In the genomic region with DNA sequence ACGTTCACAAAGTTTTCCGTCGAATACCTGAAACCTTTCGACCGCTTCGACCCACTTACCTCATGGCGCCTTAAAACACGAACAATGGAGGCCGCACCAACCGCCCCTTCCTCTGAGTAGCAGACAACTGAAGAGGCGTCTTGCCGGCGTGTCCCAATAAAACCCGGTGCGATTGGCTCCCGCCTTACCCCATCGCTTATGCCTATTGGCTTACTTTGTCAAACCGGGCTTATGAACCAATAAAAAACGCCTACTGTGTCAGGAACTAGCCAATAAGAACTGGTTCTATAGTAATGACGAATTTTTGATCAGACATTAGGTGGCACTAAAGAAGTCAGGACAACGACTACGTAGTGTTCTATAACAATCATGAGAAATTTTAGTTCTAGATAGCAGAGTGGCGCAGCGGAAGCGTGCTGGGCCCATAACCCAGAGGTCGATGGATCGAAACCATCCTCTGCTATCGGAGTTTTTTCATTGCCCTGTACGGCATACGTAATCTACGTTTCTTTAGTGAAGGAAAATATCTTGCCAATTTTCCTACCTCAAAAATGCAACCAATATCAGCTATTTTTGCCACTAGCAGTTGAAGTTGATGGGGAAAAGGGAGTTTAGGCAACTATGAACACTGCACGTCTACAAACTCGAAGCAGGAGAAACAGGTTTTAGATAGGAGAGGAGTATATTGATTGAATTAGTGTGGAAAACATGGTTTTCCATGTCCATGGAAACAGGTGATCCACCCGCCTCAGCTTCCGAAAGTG, we compare ENCODE assay signal across 1 cellular context.
TF ChIP-seq lines count a peak whose summit lies in the region.

ILF2 (minus strand) TSS at position 135 of the 764 bp plus-strand sequence; CDS start at position 64, 71 bp downstream.

TF ChIP-seq in K562, 482 proteins besides CTCF, POLR2A, EP300 and RAD21 (continued from another document and continues in another):
- TF ChIP-seq RB1 (IDR thresholded peaks at IDR 0.05; ENCODE audit: low read depth) = peak; percentile 30; the same call in 1 of the 2 replicates
- TF ChIP-seq TARDBP (IDR thresholded peaks at IDR 0.05) = peak; percentile 53; the same call in 1 of the 2 replicates
- no peak for TF ChIP-seq TCF7L2 (IDR thresholded peaks at IDR 0.05; ENCODE audit: low read depth, low read length)
- no peak for TF ChIP-seq ZNF655 (CRISPR knock-in tag; IDR thresholded peaks at IDR 0.05)
- TF ChIP-seq ZFPM2 (CRISPR knock-in tag; IDR thresholded peaks at IDR 0.05) = no peak
- TF ChIP-seq ZNF253 (CRISPR knock-in tag; conservative IDR thresholded peaks at IDR 0.05) = no peak
- no peak for TF ChIP-seq ZNF778 (CRISPR knock-in tag; IDR thresholded peaks at IDR 0.05)
- TF ChIP-seq TAF1 (IDR thresholded peaks at IDR 0.05; ENCODE audit: control insufficient read depth, extremely low read depth, insufficient read depth, low read length, severe bottlenecking) = peak; percentile 94
- TF ChIP-seq HDAC8 (tag; IDR thresholded peaks at IDR 0.05) = no peak; the same call in 1 of the 2 replicates
- no peak for TF ChIP-seq ZNF780A (CRISPR knock-in tag; IDR thresholded peaks at IDR 0.05)
- no peak for TF ChIP-seq SMARCC2 (IDR thresholded peaks at IDR 0.05; ENCODE audit: low read depth)
- TF ChIP-seq, protein P1, sequence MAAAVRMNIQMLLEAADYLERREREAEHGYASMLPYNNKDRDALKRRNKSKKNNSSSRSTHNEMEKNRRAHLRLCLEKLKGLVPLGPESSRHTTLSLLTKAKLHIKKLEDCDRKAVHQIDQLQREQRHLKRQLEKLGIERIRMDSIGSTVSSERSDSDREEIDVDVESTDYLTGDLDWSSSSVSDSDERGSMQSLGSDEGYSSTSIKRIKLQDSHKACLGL (CRISPR knock-in tag; IDR thresholded peaks at IDR 0.05; ENCODE audit: borderline replicate concordance, poor library complexity, severe bottlenecking) = no peak
- TF ChIP-seq ZNF764 (CRISPR knock-in tag; IDR thresholded peaks at IDR 0.05; ENCODE audit: low read depth) = peak; percentile 87
- TF ChIP-seq CHD4 (IDR thresholded peaks at IDR 0.05; ENCODE audit: insufficient read depth, insufficient replicate concordance, low read depth, low read length, poor library complexity, severe bottlenecking) = peak; percentile 9
- TF ChIP-seq MAFG (tag; conservative IDR thresholded peaks at IDR 0.05) = no peak
- no peak for TF ChIP-seq SMAD3 (CRISPR knock-in tag; conservative IDR thresholded peaks at IDR 0.05)
- no peak for TF ChIP-seq NFXL1 (CRISPR knock-in tag; IDR thresholded peaks at IDR 0.05)
- TF ChIP-seq NCOA1 (IDR thresholded peaks at IDR 0.05; ENCODE audit: low read depth) = no peak
- TF ChIP-seq, protein P2, sequence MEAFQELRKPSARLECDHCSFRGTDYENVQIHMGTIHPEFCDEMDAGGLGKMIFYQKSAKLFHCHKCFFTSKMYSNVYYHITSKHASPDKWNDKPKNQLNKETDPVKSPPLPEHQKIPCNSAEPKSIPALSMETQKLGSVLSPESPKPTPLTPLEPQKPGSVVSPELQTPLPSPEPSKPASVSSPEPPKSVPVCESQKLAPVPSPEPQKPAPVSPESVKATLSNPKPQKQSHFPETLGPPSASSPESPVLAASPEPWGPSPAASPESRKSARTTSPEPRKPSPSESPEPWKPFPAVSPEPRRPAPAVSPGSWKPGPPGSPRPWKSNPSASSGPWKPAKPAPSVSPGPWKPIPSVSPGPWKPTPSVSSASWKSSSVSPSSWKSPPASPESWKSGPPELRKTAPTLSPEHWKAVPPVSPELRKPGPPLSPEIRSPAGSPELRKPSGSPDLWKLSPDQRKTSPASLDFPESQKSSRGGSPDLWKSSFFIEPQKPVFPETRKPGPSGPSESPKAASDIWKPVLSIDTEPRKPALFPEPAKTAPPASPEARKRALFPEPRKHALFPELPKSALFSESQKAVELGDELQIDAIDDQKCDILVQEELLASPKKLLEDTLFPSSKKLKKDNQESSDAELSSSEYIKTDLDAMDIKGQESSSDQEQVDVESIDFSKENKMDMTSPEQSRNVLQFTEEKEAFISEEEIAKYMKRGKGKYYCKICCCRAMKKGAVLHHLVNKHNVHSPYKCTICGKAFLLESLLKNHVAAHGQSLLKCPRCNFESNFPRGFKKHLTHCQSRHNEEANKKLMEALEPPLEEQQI (IDR thresholded peaks at IDR 0.05) = peak; percentile 83
- no peak for TF ChIP-seq MED1 (CRISPR knock-in tag; IDR thresholded peaks at IDR 0.05; ENCODE audit: borderline replicate concordance)
- TF ChIP-seq DEAF1 (CRISPR knock-in tag; IDR thresholded peaks at IDR 0.05) = no peak
- TF ChIP-seq POU5F1 (IDR thresholded peaks at IDR 0.05; ENCODE audit: borderline replicate concordance, low read depth, low read length, partially characterized antibody) = no peak
- peak; percentile 88; the same call in 1 of the 2 replicates for TF ChIP-seq KAT7 (CRISPR knock-in tag; IDR thresholded peaks at IDR 0.05; ENCODE audit: borderline replicate concordance)
- TF ChIP-seq RNF2 (IDR thresholded peaks at IDR 0.05) = no peak; the same call in 1 of the 2 replicates
- TF ChIP-seq HMG20A (CRISPR knock-in tag; conservative IDR thresholded peaks at IDR 0.05) = no peak
- no peak for TF ChIP-seq HBP1 (CRISPR knock-in tag; IDR thresholded peaks at IDR 0.05)
- no peak for TF ChIP-seq ZNF23 (CRISPR knock-in tag; IDR thresholded peaks at IDR 0.05)
- TF ChIP-seq ZNF436 (CRISPR knock-in tag; IDR thresholded peaks at IDR 0.05) = no peak
- no peak for TF ChIP-seq SRSF7 (optimal IDR thresholded peaks at IDR 0.05; ENCODE audit: low read depth, low read length)
- no peak for TF ChIP-seq HEY1 (CRISPR knock-in tag; IDR thresholded peaks at IDR 0.05; ENCODE audit: borderline replicate concordance)
- TF ChIP-seq ILF3 (IDR thresholded peaks at IDR 0.05; ENCODE audit: borderline replicate concordance) = peak; percentile 86; the same call in 1 of the 2 replicates
- TF ChIP-seq TAF9B (IDR thresholded peaks at IDR 0.05; ENCODE audit: partially characterized antibody) = peak; percentile 89
- peak; percentile 91 for TF ChIP-seq MYBL2 (IDR thresholded peaks at IDR 0.05; ENCODE audit: low read depth)
- no peak for TF ChIP-seq MYBL2 (CRISPR knock-in tag; IDR thresholded peaks at IDR 0.05; ENCODE audit: borderline replicate concordance)
- TF ChIP-seq RFX7 (CRISPR knock-in tag; IDR thresholded peaks at IDR 0.05) = no peak
- TF ChIP-seq SMAD2 (IDR thresholded peaks at IDR 0.05; ENCODE audit: low read depth, low read length) = no peak
- TF ChIP-seq, protein P3, sequence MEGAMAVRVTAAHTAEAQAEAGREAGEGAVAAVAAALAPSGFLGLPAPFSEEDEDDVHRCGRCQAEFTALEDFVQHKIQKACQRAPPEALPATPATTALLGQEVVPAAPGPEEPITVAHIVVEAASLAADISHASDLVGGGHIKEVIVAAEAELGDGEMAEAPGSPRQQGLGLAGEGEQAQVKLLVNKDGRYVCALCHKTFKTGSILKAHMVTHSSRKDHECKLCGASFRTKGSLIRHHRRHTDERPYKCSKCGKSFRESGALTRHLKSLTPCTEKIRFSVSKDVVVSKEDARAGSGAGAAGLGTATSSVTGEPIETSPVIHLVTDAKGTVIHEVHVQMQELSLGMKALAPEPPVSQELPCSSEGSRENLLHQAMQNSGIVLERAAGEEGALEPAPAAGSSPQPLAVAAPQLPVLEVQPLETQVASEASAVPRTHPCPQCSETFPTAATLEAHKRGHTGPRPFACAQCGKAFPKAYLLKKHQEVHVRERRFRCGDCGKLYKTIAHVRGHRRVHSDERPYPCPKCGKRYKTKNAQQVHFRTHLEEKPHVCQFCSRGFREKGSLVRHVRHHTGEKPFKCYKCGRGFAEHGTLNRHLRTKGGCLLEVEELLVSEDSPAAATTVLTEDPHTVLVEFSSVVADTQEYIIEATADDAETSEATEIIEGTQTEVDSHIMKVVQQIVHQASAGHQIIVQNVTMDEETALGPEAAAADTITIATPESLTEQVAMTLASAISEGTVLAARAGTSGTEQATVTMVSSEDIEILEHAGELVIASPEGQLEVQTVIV (CRISPR knock-in tag; IDR thresholded peaks at IDR 0.05; ENCODE audit: borderline replicate concordance) = no peak
- no peak for TF ChIP-seq CBX1 (IDR thresholded peaks at IDR 0.05; ENCODE audit: low read depth)
- no peak for TF ChIP-seq HIVEP1 (CRISPR knock-in tag; IDR thresholded peaks at IDR 0.05)
- no peak for TF ChIP-seq NELFE (IDR thresholded peaks at IDR 0.05; ENCODE audit: insufficient read depth, insufficient read length)
- TF ChIP-seq NUFIP1 (IDR thresholded peaks at IDR 0.05; ENCODE audit: partially characterized antibody) = peak; percentile 84
- peak; percentile 64 for TF ChIP-seq GABPA (tag; conservative IDR thresholded peaks at IDR 0.05; ENCODE audit: low read depth)
- TF ChIP-seq, protein P4, sequence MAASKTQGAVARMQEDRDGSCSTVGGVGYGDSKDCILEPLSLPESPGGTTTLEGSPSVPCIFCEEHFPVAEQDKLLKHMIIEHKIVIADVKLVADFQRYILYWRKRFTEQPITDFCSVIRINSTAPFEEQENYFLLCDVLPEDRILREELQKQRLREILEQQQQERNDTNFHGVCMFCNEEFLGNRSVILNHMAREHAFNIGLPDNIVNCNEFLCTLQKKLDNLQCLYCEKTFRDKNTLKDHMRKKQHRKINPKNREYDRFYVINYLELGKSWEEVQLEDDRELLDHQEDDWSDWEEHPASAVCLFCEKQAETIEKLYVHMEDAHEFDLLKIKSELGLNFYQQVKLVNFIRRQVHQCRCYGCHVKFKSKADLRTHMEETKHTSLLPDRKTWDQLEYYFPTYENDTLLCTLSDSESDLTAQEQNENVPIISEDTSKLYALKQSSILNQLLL (CRISPR knock-in tag; IDR thresholded peaks at IDR 0.05; ENCODE audit: borderline replicate concordance) = no peak
- no peak for TF ChIP-seq RNF219 (CRISPR knock-in tag; IDR thresholded peaks at IDR 0.05)
- no peak for TF ChIP-seq STAT5B (CRISPR knock-in tag; IDR thresholded peaks at IDR 0.05)
- peak; percentile 68 for TF ChIP-seq KDM5B (IDR thresholded peaks at IDR 0.05; ENCODE audit: insufficient replicate concordance, low read depth, low read length)
- no peak for TF ChIP-seq BMI1 (IDR thresholded peaks at IDR 0.05; ENCODE audit: low read length)
- TF ChIP-seq RAD51 (IDR thresholded peaks at IDR 0.05; ENCODE audit: borderline replicate concordance, low read depth) = 0 out of 2 replicates have a peak, but pooled peaks have one; percentile 4
- TF ChIP-seq MAFK (IDR thresholded peaks at IDR 0.05; ENCODE audit: low read length) = 0 out of 2 replicates have a peak, but pooled peaks have one; percentile 21
- TF ChIP-seq XRCC4 (IDR thresholded peaks at IDR 0.05; ENCODE audit: extremely low read depth, insufficient read depth, insufficient read length) = no peak
- no peak; the same call in 1 of the 2 replicates for TF ChIP-seq ZSCAN29 (IDR thresholded peaks at IDR 0.05)
